14 cellular contexts compared by ENCODE assay signal in genomic region chr3:194756460-194757355, GRCh38.
DNase-seq lines count a peak whose midpoint lies in the region; TF ChIP-seq lines count a peak whose summit lies in the region.
"Had no signal": no experiment of that assay in that cellular context is flagged by ENCODE, and none has a peak within 500 bp of the region (broad histone marks: within the 10 kb centered on the region; RNA-seq: fewer than 3 reads in every experiment).

No MANE protein-coding gene starts in this region.

- H3K79me2 ChIP-seq in GM23248 (ENCODE audit: insufficient read depth) (no peaks in the 10 kb centered on the region), H9 (ENCODE audit: insufficient read depth, low read length) (no peaks in the 10 kb centered on the region)

- DNase-seq in C1 segment of cervical spinal cord (lab: John Stamatoyannopoulos, UW): peak in 13 of 14 donors; percentile 13 to 92 (median 81)
- DNase-seq in NCI-H2107 (lab: John Stamatoyannopoulos, UW): peak; percentile 53
- DNase-seq in fibroblast of gingiva (ENCODE audit: low read depth): peak; percentile 27
- peak; percentile 91 for DNase-seq in occipital lobe (lab: John Stamatoyannopoulos, UW)
- no peak for DNase-seq in SW 1271 (lab: John Stamatoyannopoulos, UW)
- no peak for DNase-seq in GM23248
- no peak for DNase-seq in NOMO-1 treated with dmso at 0.1 percent for 144 hours (lab: John Stamatoyannopoulos, UW; ENCODE audit: unreplicated experiment)
- DNase-seq in H9: no peak
- DNase-seq: activated CD4-positive, alpha-beta T cell treated with anti-CD3 and anti-CD28 coated beads, Interleukin-2, amount 10 ng/mL, durations not matched to agents 7 days and 5 days; activated naive CD4-positive, alpha-beta T cell treated with anti-CD3 and anti-CD28 coated beads, Interleukin-2, amount 10 ng/mL, durations not matched to agents 7 days and 5 days; CD8-positive, alpha-beta memory T cell; NCI-H524 treated with DMSO at 0.1 percent for 48 hours; T-helper 1 cell had no signal

- TF ChIP-seq CTCF in H9 (conservative IDR thresholded peaks at IDR 0.05): no peak

- H3K14ac ChIP-seq in H9 (ENCODE audit: insufficient read depth, low read length): no peak overlapping the region; the same call in 1 of the 2 replicates

- H3K36me3 Mint-ChIP-seq in H9 (ENCODE audit: insufficient read depth in 1 of 3, low read depth in 3 of 3): no peaks in the 10 kb centered on the region; a peak in 1 of 7 replicates
- H3K36me3 Mint-ChIP-seq: activated naive CD4-positive, alpha-beta T cell treated with anti-CD3 and anti-CD28 coated beads, Interleukin-2, amount 10 ng/mL, durations not matched to agents 7 days and 5 days; CD8-positive, alpha-beta memory T cell had no signal

- no peak overlapping the region for H2BK15ac ChIP-seq in H9 (ENCODE audit: low read depth, low read length)

- H3K4ac ChIP-seq in H9 (ENCODE audit: low read depth, low read length): no peak overlapping the region

- no peak overlapping the region for H3K23ac ChIP-seq in H9 (ENCODE audit: insufficient read length, low read depth, low read length)

- no peak overlapping the region for H2BK20ac ChIP-seq in H9 (ENCODE audit: low read depth, low read length, poor library complexity, severe bottlenecking)

- in situ Hi-C loops in GM23248 (cut with MboI): no loop called here

- H2AK5ac ChIP-seq in H9 (ENCODE audit: insufficient read length, low read length): no peak overlapping the region

- no peak overlapping the region for H2BK120ac ChIP-seq in H9 (ENCODE audit: low read depth, low read length, poor library complexity, severe bottlenecking)

- no peak overlapping the region for H3T11ph ChIP-seq in H9 (ENCODE audit: low read length)

- no peaks in the 10 kb centered on the region for H3K36me3 ChIP-seq in GM23248 (ENCODE audit: low read depth)

- H4K8ac ChIP-seq in H9 (replicated peaks; ENCODE audit: insufficient read length, low read depth, low read length): no peak overlapping the region

- H3K27ac Mint-ChIP-seq in H9: no peak overlapping the region
- H3K27ac Mint-ChIP-seq: activated CD4-positive, alpha-beta T cell treated with anti-CD3 and anti-CD28 coated beads, Interleukin-2, amount 10 ng/mL, durations not matched to agents 7 days and 5 days; activated naive CD4-positive, alpha-beta T cell treated with anti-CD3 and anti-CD28 coated beads, Interleukin-2, amount 10 ng/mL, durations not matched to agents 7 days and 5 days; CD8-positive, alpha-beta memory T cell had no signal

- no peaks in the 10 kb centered on the region for H3K9me2 ChIP-seq in GM23248 (ENCODE audit: insufficient read depth)

- H3K4me3 ChIP-seq in GM23248: no peak overlapping the region
- H3K4me3 ChIP-seq: lung had no signal

- no peak overlapping the region for H3K4me3 Mint-ChIP-seq in H9
- H3K4me3 Mint-ChIP-seq: activated CD4-positive, alpha-beta T cell treated with anti-CD3 and anti-CD28 coated beads, Interleukin-2, amount 10 ng/mL, durations not matched to agents 7 days and 5 days; activated naive CD4-positive, alpha-beta T cell treated with anti-CD3 and anti-CD28 coated beads, Interleukin-2, amount 10 ng/mL, durations not matched to agents 7 days and 5 days; CD8-positive, alpha-beta memory T cell had no signal

- H3K27ac ChIP-seq in GM23248: no peak overlapping the region
- no peak overlapping the region for H3K27ac ChIP-seq in H9 (ENCODE audit: insufficient read length, low read depth, low read length)

- H3K23me2 ChIP-seq in H9 (ENCODE audit: insufficient read length, low read depth, low read length, poor library complexity, severe bottlenecking): no peaks in the 10 kb centered on the region

- peaks cover 45% of the 10 kb centered on the region for H3K27me3 ChIP-seq in GM23248 (replicated peaks; ENCODE audit: insufficient read depth)
- no peaks in the 10 kb centered on the region for H3K27me3 ChIP-seq in H9 (ENCODE audit: insufficient read depth, low read length)

- H3K4me1 ChIP-seq in GM23248 (ENCODE audit: insufficient read depth) (no peaks in the 10 kb centered on the region), H9 (ENCODE audit: insufficient read depth, low read length) (no peaks in the 10 kb centered on the region)

- peaks cover 17 to 23% of the 10 kb centered on the region in 2 experiments for H3K4me1 Mint-ChIP-seq in H9
- H3K4me1 Mint-ChIP-seq: activated CD4-positive, alpha-beta T cell treated with anti-CD3 and anti-CD28 coated beads, Interleukin-2, amount 10 ng/mL, durations not matched to agents 7 days and 5 days; activated naive CD4-positive, alpha-beta T cell treated with anti-CD3 and anti-CD28 coated beads, Interleukin-2, amount 10 ng/mL, durations not matched to agents 7 days and 5 days; CD8-positive, alpha-beta memory T cell had no signal

- H3K79me1 ChIP-seq in H9 (ENCODE audit: insufficient read depth, low read depth, low read length, poor library complexity, severe bottlenecking): no peaks in the 10 kb centered on the region

- H3K9ac ChIP-seq in GM23248: no peak overlapping the region
- H3K9ac ChIP-seq in H9 (ENCODE audit: extremely low read depth, insufficient read length, low read length): no peak overlapping the region

- H3K27me3 Mint-ChIP-seq in H9 (ENCODE audit: low read depth): peaks cover 5% of the 10 kb centered on the region
- H3K27me3 Mint-ChIP-seq: activated CD4-positive, alpha-beta T cell treated with anti-CD3 and anti-CD28 coated beads, Interleukin-2, amount 10 ng/mL, durations not matched to agents 7 days and 5 days had no signal

- no peaks in the 10 kb centered on the region for H3F3A ChIP-seq in GM23248 (ENCODE audit: insufficient read depth)

- H3K4me2 ChIP-seq in GM23248 (ENCODE audit: unreplicated experiment): no peak overlapping the region
- no peak overlapping the region for H3K4me2 ChIP-seq in H9 (ENCODE audit: insufficient read depth, insufficient read length, low read length)

- H4K5ac ChIP-seq in H9 (ENCODE audit: insufficient read length, low read depth, low read length): no peak overlapping the region

- H2BK12ac ChIP-seq in H9 (ENCODE audit: insufficient read length, low read depth, low read length): no peak overlapping the region

- no peak overlapping the region for H3K18ac ChIP-seq in H9 (ENCODE audit: insufficient read length, low read depth, low read length)

- no peak overlapping the region for H4K91ac ChIP-seq in H9 (ENCODE audit: insufficient read length, low read depth, low read length)

- WGBS in GM23248 (ENCODE audit: low coverage in 1 of 2, low lambda C conversion rate in 2 of 2, missing lambda C conversion rate in 2 of 2), 2 experiments: 25 to 27% methylated on average over 13 to 15 of the region's 15 CpGs
- no CpG with 5 or more reads among the region's 15 CpGs for WGBS in H9 (ENCODE audit: extremely low coverage, insufficient read length, low lambda C conversion rate)

- H3K9me3 Mint-ChIP-seq in H9: no peaks in the 10 kb centered on the region
- H3K9me3 Mint-ChIP-seq: activated CD4-positive, alpha-beta T cell treated with anti-CD3 and anti-CD28 coated beads, Interleukin-2, amount 10 ng/mL, durations not matched to agents 7 days and 5 days; activated naive CD4-positive, alpha-beta T cell treated with anti-CD3 and anti-CD28 coated beads, Interleukin-2, amount 10 ng/mL, durations not matched to agents 7 days and 5 days; CD8-positive, alpha-beta memory T cell had no signal

- H2AFZ ChIP-seq in GM23248: no peak overlapping the region
- H2AFZ ChIP-seq in H9 (ENCODE audit: low read length): no peak overlapping the region

- H3K56ac ChIP-seq in H9 (ENCODE audit: insufficient read length, low read depth, low read length): no peak overlapping the region

- H4K20me1 ChIP-seq in GM23248 (ENCODE audit: insufficient read depth): no peaks in the 10 kb centered on the region
- H4K20me1 ChIP-seq in H9 (ENCODE audit: control insufficient read depth, insufficient read depth, insufficient read length): no peaks in the 10 kb centered on the region

- no peaks in the 10 kb centered on the region for H3K9me3 ChIP-seq in GM23248 (ENCODE audit: low read depth)
- H3K9me3 ChIP-seq in H9 (ENCODE audit: control insufficient read depth, low read depth, low read length): no peaks in the 10 kb centered on the region

- no peak overlapping the region for H2BK5ac ChIP-seq in H9 (ENCODE audit: insufficient read length, low read length)

Comparison
In these comparisons a context has a peak if more than half of its experiments do, and no peak if none do; other contexts are left out.
1. DNase-seq: peak in C1 segment of cervical spinal cord (13 of 14), NCI-H2107 (single experiment), fibroblast of gingiva (single experiment) and occipital lobe (single experiment); none in SW 1271 (0 of 2), GM23248 (single experiment), NOMO-1 treated with dmso at 0.1 percent for 144 hours (single experiment) and H9 (single experiment).